18 cellular contexts compared by ENCODE assay signal in genomic region chr10:60172363-60172990, GRCh38.
DNase-seq lines count a peak whose midpoint lies in the region; ATAC-seq and TF ChIP-seq lines count a peak whose summit lies in the region.
"Had no signal": no experiment of that assay in that cellular context is flagged by ENCODE, and none has a peak within 500 bp of the region (broad histone marks: within the 10 kb centered on the region; RNA-seq: fewer than 3 reads in every experiment).

No MANE protein-coding gene starts in this region.

- H3K9me3 ChIP-seq in prostate gland: no peaks in the 10 kb centered on the region
- no peaks in the 10 kb centered on the region for H3K9me3 ChIP-seq in transverse colon
- H3K9me3 ChIP-seq: heart left ventricle, right lobe of liver had no signal

- TF ChIP-seq EP300 in transverse colon (IDR thresholded peaks at IDR 0.05; ENCODE audit: low read depth): no peak

- DNase-seq in DMS53 treated with DMSO at 0.1 percent for 48 hours (lab: John Stamatoyannopoulos, UW; ENCODE audit: unreplicated experiment) (peak; percentile 65), NCI-H510A (lab: John Stamatoyannopoulos, UW) (peak; percentile 42), epithelial cell of esophagus (ENCODE audit: low read depth) (peak; percentile 92), prostate gland (ENCODE audit: low spot score) (peak; percentile 64), activated gamma-delta T cell treated with Interleukin-2 at 50 U/mL for 16 hours (no peak), transverse colon (no peak), NCI-H774 (lab: John Stamatoyannopoulos, UW) (no peak)
- DNase-seq: activated B cell treated with CpG ODN at 0.5 μM for 24 hours; activated naive CD8-positive, alpha-beta T cell treated with anti-CD3 and anti-CD28 coated beads, Interleukin-2, amount 10 ng/mL, durations not matched to agents 7 days and 5 days; effector CD4-positive, alpha-beta T cell; GM23248; heart left ventricle; KBM-7; NCI-H1092 treated with DMSO at 0.1 percent for 48 hours; right lobe of liver; stimulated activated naive CD8-positive, alpha-beta T cell treated with anti-CD3 and anti-CD28 coated beads, Interleukin-15, amount 100 ng/mL, for 72 hours had no signal

- in situ Hi-C loops in transverse colon (cut with MboI; ENCODE audit: low pct_ligation_motif_present in 1 of 4, low pct_unique_long_range_greater_than_20kb in 1 of 4, low sequenced_read_pairs in 3 of 4): no loop called here

- H3K4me1 ChIP-seq in prostate gland (replicated peaks) (no peaks in the 10 kb centered on the region), transverse colon (peaks cover 0 to 11% (median 6%) of the 10 kb centered on the region in 4 donors)
- H3K4me1 ChIP-seq: right lobe of liver had no signal

- no peaks in the 10 kb centered on the region for H3K36me3 ChIP-seq in prostate gland
- H3K36me3 ChIP-seq in transverse colon: no peaks in the 10 kb centered on the region
- H3K36me3 ChIP-seq: right lobe of liver had no signal

- TF ChIP-seq POLR2A in prostate gland (IDR thresholded peaks at IDR 0.05) (no peak), transverse colon (IDR thresholded peaks at IDR 0.05) (no peak)

- H3K4me3 ChIP-seq in epithelial cell of esophagus (ENCODE audit: low read length) (peak overlapping the region; percentile 28), prostate gland (no peak overlapping the region), transverse colon (no peak overlapping the region)
- H3K4me3 ChIP-seq: GM23248, heart left ventricle, right lobe of liver had no signal

- no peak for TF ChIP-seq CTCF in epithelial cell of esophagus (IDR thresholded peaks at IDR 0.05; ENCODE audit: insufficient read depth, low read depth, low read length, missing control alignments)
- no peak for TF ChIP-seq CTCF in prostate gland (IDR thresholded peaks at IDR 0.05)
- no peak for TF ChIP-seq CTCF in transverse colon (IDR thresholded peaks at IDR 0.05)

- intact Hi-C loops in prostate gland (cut with DNase I) (no loop called here), transverse colon (cut with DNase I; ENCODE audit: low total_unique reads) (no loop called here)

- WGBS in prostate gland: 58% methylated on average over 9 of the region's 9 CpGs
- WGBS in transverse colon (ENCODE audit: low coverage in 1 of 2), 2 donors: 70 to 80% methylated on average over 8 to 9 of the region's 9 CpGs

- H3K27me3 ChIP-seq in prostate gland (replicated peaks; ENCODE audit: insufficient read depth): no peaks in the 10 kb centered on the region
- H3K27me3 ChIP-seq in transverse colon: no peaks in the 10 kb centered on the region
- H3K27me3 ChIP-seq: heart left ventricle, right lobe of liver had no signal

- H3K27ac ChIP-seq in prostate gland (peak overlapping the region in 1 of 2 donors; percentile 33), transverse colon (no peak overlapping the region)
- H3K27ac ChIP-seq: GM23248, heart left ventricle, right lobe of liver had no signal

- no peak for ATAC-seq in GM21737 (IDR thresholded peaks at IDR 0.05; ENCODE audit: unreplicated experiment)
- ATAC-seq: heart left ventricle; right lobe of liver; Right ventricle myocardium inferior; stimulated activated naive CD8-positive, alpha-beta T cell treated with anti-CD3 and anti-CD28 coated beads, Interleukin-15, amount 100 ng/mL, for 72 hours had no signal

Comparison
In these comparisons a context has a peak if more than half of its experiments do, and no peak if none do; other contexts are left out.
1. DNase-seq: peak in DMS53 treated with DMSO at 0.1 percent for 48 hours (single experiment), NCI-H510A (single experiment), epithelial cell of esophagus (single experiment) and prostate gland (single experiment); none in activated gamma-delta T cell treated with Interleukin-2 at 50 U/mL for 16 hours (single experiment), transverse colon (single experiment) and NCI-H774 (single experiment).